In the genomic region with DNA sequence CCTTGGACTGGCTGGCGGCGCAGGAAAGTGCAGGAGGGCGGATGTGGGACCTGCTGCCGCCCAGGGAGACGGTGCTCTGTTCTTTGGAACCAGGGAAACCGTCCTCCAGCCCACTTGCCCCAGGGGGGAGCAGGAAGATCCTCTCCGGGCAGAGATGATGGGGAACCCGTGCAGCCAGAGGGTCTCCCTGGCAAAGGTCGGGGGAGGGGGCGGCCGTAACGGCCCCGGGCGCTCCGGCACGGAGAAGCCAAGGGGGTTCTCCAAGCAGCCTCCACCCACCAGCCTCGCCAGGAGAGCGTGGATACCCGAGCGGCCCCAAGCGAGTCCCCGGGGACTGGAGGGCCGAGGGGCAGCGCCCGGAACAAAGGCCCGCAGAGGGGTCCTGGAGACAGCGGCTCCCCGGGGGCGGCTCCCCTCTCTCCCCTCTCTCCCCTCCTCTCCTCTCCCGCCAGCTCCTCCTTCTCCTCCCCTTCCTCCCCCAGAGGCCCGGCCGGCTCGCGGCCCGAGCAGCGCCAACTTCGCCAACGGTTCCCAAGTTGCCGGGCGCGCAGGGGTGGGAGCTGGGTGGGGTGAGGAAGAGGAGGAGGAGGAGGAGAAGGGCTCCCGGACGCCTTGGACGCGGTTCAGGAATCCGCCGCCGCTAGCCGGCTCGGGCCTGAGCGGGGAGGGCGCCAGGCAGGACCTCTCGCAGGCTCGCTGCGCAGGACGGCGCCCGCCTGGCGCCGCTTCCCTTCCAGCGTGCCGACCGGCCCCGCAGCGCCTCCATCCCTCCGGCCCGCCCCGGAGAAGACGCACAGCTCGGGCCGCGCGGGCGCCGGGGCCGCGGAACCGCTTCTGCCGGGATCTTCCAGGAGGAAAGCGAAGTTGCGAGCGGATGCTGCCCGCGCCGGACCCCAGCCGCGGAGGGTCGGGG, we compare ENCODE assay signal across 8 cellular contexts. TPM values are rescaled to one million over a fixed set of nuclear protein-coding genes. Genes with fewer than 3 reads are reported as not detected.
DNase-seq lines count a peak whose midpoint lies in the region; ATAC-seq and TF ChIP-seq lines count a peak whose summit lies in the region.

A gene with protein sequence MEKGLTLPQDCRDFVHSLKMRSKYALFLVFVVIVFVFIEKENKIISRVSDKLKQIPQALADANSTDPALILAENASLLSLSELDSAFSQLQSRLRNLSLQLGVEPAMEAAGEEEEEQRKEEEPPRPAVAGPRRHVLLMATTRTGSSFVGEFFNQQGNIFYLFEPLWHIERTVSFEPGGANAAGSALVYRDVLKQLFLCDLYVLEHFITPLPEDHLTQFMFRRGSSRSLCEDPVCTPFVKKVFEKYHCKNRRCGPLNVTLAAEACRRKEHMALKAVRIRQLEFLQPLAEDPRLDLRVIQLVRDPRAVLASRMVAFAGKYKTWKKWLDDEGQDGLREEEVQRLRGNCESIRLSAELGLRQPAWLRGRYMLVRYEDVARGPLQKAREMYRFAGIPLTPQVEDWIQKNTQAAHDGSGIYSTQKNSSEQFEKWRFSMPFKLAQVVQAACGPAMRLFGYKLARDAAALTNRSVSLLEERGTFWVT (plus strand): TSS at position 640 of the 913 bp plus-strand sequence. CDS start 41,448 bp downstream, outside the sequence.

- peak within 1 kb of the TSS; percentile 98 for H3K4me3 ChIP-seq in fibroblast of the aortic adventitia (ENCODE audit: low read depth, low read length)

- TF ChIP-seq CTCF in fibroblast of the aortic adventitia (IDR thresholded peaks at IDR 0.05; ENCODE audit: insufficient read depth, low read length): no peak

- ATAC-seq in naive thymus-derived CD8-positive, alpha-beta T cell: peak; percentile 50 to 74
- no peak for ATAC-seq in HG03139 (IDR thresholded peaks at IDR 0.05; ENCODE audit: unreplicated experiment)

- H3K9me3 Mint-ChIP-seq in activated CD4-positive, alpha-beta memory T cell treated with anti-CD3 and anti-CD28 coated beads, Interleukin-2, amount 10 ng/mL, durations not matched to agents 7 days and 5 days: no peaks in the 10 kb centered on the region
- peaks cover 0 to 4% (median 0%) of the 10 kb centered on the region in 9 donors for H3K9me3 Mint-ChIP-seq in naive thymus-derived CD8-positive, alpha-beta T cell

- no peak within 1 kb of the TSS for H3K27ac Mint-ChIP-seq in activated CD4-positive, alpha-beta memory T cell treated with anti-CD3 and anti-CD28 coated beads, Interleukin-2, amount 10 ng/mL, durations not matched to agents 7 days and 5 days
- H3K27ac Mint-ChIP-seq in naive thymus-derived CD8-positive, alpha-beta T cell: peak within 1 kb of the TSS in 4 of 10 donors; percentile 18 to 92 (median 38)

- peaks cover 7% of the 10 kb centered on the region for H3K4me1 Mint-ChIP-seq in activated CD4-positive, alpha-beta memory T cell treated with anti-CD3 and anti-CD28 coated beads, Interleukin-2, amount 10 ng/mL, durations not matched to agents 7 days and 5 days
- peaks cover 4 to 12% (median 9%) of the 10 kb centered on the region in 4 donors for H3K4me1 Mint-ChIP-seq in naive thymus-derived CD8-positive, alpha-beta T cell

- DNase-seq in AG08395 (ENCODE audit: low spot score) (peak; percentile 51), GM19238 (ENCODE audit: insufficient read length, low spot score) (peak; percentile 32), fibroblast of the aortic adventitia (ENCODE audit: low read depth) (peak; percentile 68), NCI-H2107 treated with DMSO at 0.1 percent for 48 hours (lab: John Stamatoyannopoulos, UW; ENCODE audit: unreplicated experiment) (no peak)
- DNase-seq in activated CD4-positive, alpha-beta memory T cell treated with anti-CD3 and anti-CD28 coated beads, Interleukin-2, amount 10 ng/mL, durations not matched to agents 7 days and 5 days: no peak
- peak in 3 of 10 donors; percentile 2 to 13 (median 10) for DNase-seq in naive thymus-derived CD8-positive, alpha-beta T cell
- DNase-seq in NK-92 treated with Interleukin-12 subunit alpha and Interleukin-12 subunit beta, amount 100 ng/mL, for 24 hours (lab: John Stamatoyannopoulos, UW): no peak

- H3K4me3 Mint-ChIP-seq in activated CD4-positive, alpha-beta memory T cell treated with anti-CD3 and anti-CD28 coated beads, Interleukin-2, amount 10 ng/mL, durations not matched to agents 7 days and 5 days: peak within 1 kb of the TSS; percentile 48
- H3K4me3 Mint-ChIP-seq in naive thymus-derived CD8-positive, alpha-beta T cell: peak within 1 kb of the TSS; percentile 70 to 87 (median 80)

- H3K27me3 Mint-ChIP-seq in activated CD4-positive, alpha-beta memory T cell treated with anti-CD3 and anti-CD28 coated beads, Interleukin-2, amount 10 ng/mL, durations not matched to agents 7 days and 5 days: peaks cover 68% of the 10 kb centered on the region
- peaks cover 20 to 57% (median 47%) of the 10 kb centered on the region in 5 donors for H3K27me3 Mint-ChIP-seq in naive thymus-derived CD8-positive, alpha-beta T cell

- no peaks in the 10 kb centered on the region for H3K36me3 Mint-ChIP-seq in activated CD4-positive, alpha-beta memory T cell treated with anti-CD3 and anti-CD28 coated beads, Interleukin-2, amount 10 ng/mL, durations not matched to agents 7 days and 5 days (ENCODE audit: low read depth)
- no peaks in the 10 kb centered on the region for H3K36me3 Mint-ChIP-seq in naive thymus-derived CD8-positive, alpha-beta T cell

- POLR2A ChIA-PET in activated CD4-positive, alpha-beta memory T cell treated with anti-CD3 and anti-CD28 coated beads, Interleukin-2, amount 10 ng/mL, durations not matched to agents 7 days and 5 days (lab: Charles Lee): no interaction called here
- POLR2A ChIA-PET in naive thymus-derived CD8-positive, alpha-beta T cell (lab: Charles Lee): no interaction called here

- CTCF ChIA-PET in activated CD4-positive, alpha-beta memory T cell treated with anti-CD3 and anti-CD28 coated beads, Interleukin-2, amount 10 ng/mL, durations not matched to agents 7 days and 5 days (lab: Charles Lee): no interaction called here

RNA-seq across cellular contexts. Expression of the gene that starts here (rescaled TPM):
- total RNA-seq in activated CD4-positive, alpha-beta memory T cell treated with anti-CD3 and anti-CD28 coated beads, Interleukin-2, amount 10 ng/mL, durations not matched to agents 7 days and 5 days: under 1 TPM; 0.03 to 0.05 TPM
- 18.6 and 19.3 TPM in 2 replicates for total RNA-seq in fibroblast of the aortic adventitia (ENCODE audit: low replicate concordance)
- not detected for total RNA-seq in naive thymus-derived CD8-positive, alpha-beta T cell
- not detected for polyA plus RNA-seq in naive thymus-derived CD8-positive, alpha-beta T cell

Comparison
In these comparisons a context has a peak if more than half of its experiments do, and no peak if none do; other contexts are left out.
1. RNA of the gene that starts here (total RNA-seq): 18.6 to 19.3 TPM in fibroblast of the aortic adventitia; 0.03 to 0.05 TPM in activated CD4-positive, alpha-beta memory T cell treated with anti-CD3 and anti-CD28 coated beads, Interleukin-2, amount 10 ng/mL, durations not matched to agents 7 days and 5 days and not detected in naive thymus-derived CD8-positive, alpha-beta T cell; every median in the first group is over 10 times any median in the second.
2. Peak in ATAC-seq in naive thymus-derived CD8-positive, alpha-beta T cell; RNA of the gene not detected or under 1 TPM.
3. DNase-seq: peak in AG08395 (single experiment), GM19238 (single experiment) and fibroblast of the aortic adventitia (single experiment); none in activated CD4-positive, alpha-beta memory T cell treated with anti-CD3 and anti-CD28 coated beads, Interleukin-2, amount 10 ng/mL, durations not matched to agents 7 days and 5 days (single experiment), NCI-H2107 treated with DMSO at 0.1 percent for 48 hours (single experiment) and NK-92 treated with Interleukin-12 subunit alpha and Interleukin-12 subunit beta, amount 100 ng/mL, for 24 hours (single experiment).